In the genomic region with DNA sequence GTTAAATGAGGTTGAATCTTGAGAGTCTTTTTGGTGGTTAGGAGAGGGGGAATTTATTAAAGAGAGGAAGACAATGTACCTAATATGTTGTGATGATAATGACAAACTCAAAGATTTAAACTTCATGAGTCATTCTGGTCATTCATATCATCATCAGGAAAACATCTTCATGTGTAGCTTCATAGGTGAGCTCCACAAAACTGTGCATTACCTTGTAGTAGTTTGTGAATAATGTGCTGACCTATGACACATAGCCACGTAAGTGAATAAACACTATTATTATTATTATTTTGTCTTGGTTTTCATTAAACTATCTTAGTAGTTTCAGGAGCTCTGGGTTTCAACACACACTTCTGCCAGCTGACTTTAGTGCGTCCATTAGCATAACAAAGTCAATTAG, we compare ENCODE assay signal across 18 cellular contexts. TPM values are rescaled to one million over a fixed set of nuclear protein-coding genes. Genes with fewer than 3 reads are reported as not detected.
DNase-seq lines count a peak whose midpoint lies in the region; TF ChIP-seq lines count a peak whose summit lies in the region.
"Had no signal": no experiment of that assay in that cellular context is flagged by ENCODE, and none has a peak within 500 bp of the region (broad histone marks: within the 10 kb centered on the region; RNA-seq: fewer than 3 reads in every experiment).

No MANE protein-coding gene starts in this region.

- H3K4me2 ChIP-seq in trophoblast cell (ENCODE audit: low read length) = no peak overlapping the region
- H3K4me2 ChIP-seq: BLaER1 had no signal

- H3K79me1 ChIP-seq in trophoblast cell (ENCODE audit: low read length) = peaks cover 28% of the 10 kb centered on the region

- H3K27me3 Mint-ChIP-seq in HFFc6 (ENCODE audit: insufficient read depth) = no peaks in the 10 kb centered on the region
- peaks cover 23% of the 10 kb centered on the region for H3K27me3 Mint-ChIP-seq in brain

- H3K4me1 Mint-ChIP-seq in HFFc6 (ENCODE audit: low read depth) (peaks cover 48% of the 10 kb centered on the region), brain (peaks cover 57% of the 10 kb centered on the region)

- H3K27ac ChIP-seq in iPS-18a (ENCODE audit: low read length) = no peak overlapping the region
- no peak overlapping the region for H3K27ac ChIP-seq in trophoblast cell (ENCODE audit: low read depth, low read length)
- no peak overlapping the region for H3K27ac ChIP-seq in suprapubic skin
- H3K27ac ChIP-seq: BLaER1, KMS-11, left ventricle myocardium inferior had no signal

- H3K79me2 ChIP-seq in trophoblast cell (ENCODE audit: control insufficient read depth, insufficient read depth, low read length, poor library complexity) = peaks cover 14% of the 10 kb centered on the region

- no peak overlapping the region for H4K91ac ChIP-seq in trophoblast cell (ENCODE audit: low read depth, low read length)

- H3K4me3 ChIP-seq in iPS-18a (ENCODE audit: low read length) (peak overlapping the region; percentile 94), trophoblast cell (ENCODE audit: low read depth, low read length) (no peak overlapping the region), suprapubic skin (no peak overlapping the region)
- H3K4me3 ChIP-seq: BLaER1 had no signal

- no peak overlapping the region for H4K8ac ChIP-seq in trophoblast cell (ENCODE audit: low read depth, low read length)

- DNase-seq in HFFc6 = no peak
- DNase-seq in trophoblast cell = no peak
- no peak for DNase-seq in suprapubic skin (ENCODE audit: low spot score in 2 of 2)
- no peak for DNase-seq in GM19238 (ENCODE audit: insufficient read length, low spot score)
- DNase-seq in HPDE6-E6E7 (ENCODE audit: extremely low spot score) = no peak
- DNase-seq in anterior cingulate cortex (lab: John Stamatoyannopoulos, UW) = no peak
- DNase-seq: activated CD8-positive, alpha-beta memory T cell treated with anti-CD3 and anti-CD28 coated beads, Interleukin-2, amount 50 U/mL, for 48 hours; activated naive CD4-positive, alpha-beta T cell treated with anti-CD3 and anti-CD28 coated beads for 36 hours; central memory CD4-positive, alpha-beta T cell; left ventricle myocardium inferior; NCI-H1436; NCI-H446 had no signal

- H3K27me3 ChIP-seq in iPS-18a (ENCODE audit: control insufficient read depth, insufficient read depth, low read length) = peaks cover 13% of the 10 kb centered on the region
- H3K27me3 ChIP-seq in trophoblast cell (ENCODE audit: insufficient read depth, low read length) = no peaks in the 10 kb centered on the region
- peaks cover 17% of the 10 kb centered on the region for H3K27me3 ChIP-seq in suprapubic skin
- H3K27me3 ChIP-seq: BLaER1 had no signal

- H2BK120ac ChIP-seq in trophoblast cell (ENCODE audit: insufficient read depth, low read length, poor library complexity) = no peak overlapping the region

- no peak overlapping the region for H3K18ac ChIP-seq in trophoblast cell (ENCODE audit: low read length)

- H3K27ac Mint-ChIP-seq in HFFc6 = no peak overlapping the region
- peak overlapping the region in 2 of 5 experiments; percentile 47 to 98 for H3K27ac Mint-ChIP-seq in brain
- H3K27ac Mint-ChIP-seq: activated naive CD4-positive, alpha-beta T cell treated with anti-CD3 and anti-CD28 coated beads for 36 hours; stimulated activated naive CD8-positive, alpha-beta T cell treated with anti-CD3 and anti-CD28 coated beads, Interleukin-15, Interleukin-2, amounts not matched to agents 100 ng/mL and 50 ng/mL, for 24 hours had no signal

- H2AFZ ChIP-seq in trophoblast cell (ENCODE audit: insufficient read depth, low read length, poor library complexity) = no peak overlapping the region

- H3K9me3 Mint-ChIP-seq in HFFc6 (no peaks in the 10 kb centered on the region), brain (no peaks in the 10 kb centered on the region)
- H3K9me3 Mint-ChIP-seq: activated naive CD4-positive, alpha-beta T cell treated with anti-CD3 and anti-CD28 coated beads for 36 hours had no signal

- no peaks in the 10 kb centered on the region for H3K36me3 Mint-ChIP-seq in HFFc6 (ENCODE audit: low read depth)
- H3K36me3 Mint-ChIP-seq in brain = no peaks in the 10 kb centered on the region

- H3K4me1 ChIP-seq in iPS-18a (ENCODE audit: control insufficient read depth, low read depth, low read length) (peaks cover 44% of the 10 kb centered on the region), trophoblast cell (ENCODE audit: control insufficient read depth in 1 of 2, insufficient read depth in 2 of 2, low read length in 2 of 2) (peaks cover 6 to 8% of the 10 kb centered on the region in 2 experiments), suprapubic skin (peaks cover 23% of the 10 kb centered on the region)
- H3K4me1 ChIP-seq: BLaER1 had no signal

- H2BK5ac ChIP-seq in trophoblast cell (ENCODE audit: low read depth, low read length, poor library complexity) = peak overlapping the region; percentile 82

- H2AK5ac ChIP-seq in trophoblast cell (ENCODE audit: low read length) = no peak overlapping the region

- no peak overlapping the region for H3K14ac ChIP-seq in trophoblast cell (ENCODE audit: low read length)

- no CpG with 5 or more reads among the region's 2 CpGs for WGBS in trophoblast cell (ENCODE audit: extremely low coverage, insufficient coverage, insufficient read length)
- 62% methylated on average over 2 of the region's 2 CpGs for WGBS in suprapubic skin

- H3K4ac ChIP-seq in trophoblast cell (ENCODE audit: low read depth, low read length) = no peak overlapping the region

- no peak overlapping the region for H3K9ac ChIP-seq in iPS-18a (ENCODE audit: low read length)
- H3K9ac ChIP-seq in trophoblast cell (ENCODE audit: low read length) = no peak overlapping the region
- H3K9ac ChIP-seq: BLaER1 had no signal

- no peak for TF ChIP-seq EP300 in suprapubic skin (IDR thresholded peaks at IDR 0.05)

- H3K36me3 ChIP-seq in iPS-18a (ENCODE audit: control insufficient read depth, low read depth, low read length) (no peaks in the 10 kb centered on the region), trophoblast cell (ENCODE audit: control insufficient read depth in 1 of 2, insufficient read depth in 2 of 2, low read length in 2 of 2) (no peaks in the 10 kb centered on the region), suprapubic skin (no peaks in the 10 kb centered on the region)
- H3K36me3 ChIP-seq: BLaER1, left ventricle myocardium inferior had no signal

- no peak overlapping the region for H4K12ac ChIP-seq in trophoblast cell (ENCODE audit: low read depth, low read length)

- H3K4me3 Mint-ChIP-seq in HFFc6 = peak overlapping the region; percentile 93
- peak overlapping the region; percentile 90 to 99 (median 96) for H3K4me3 Mint-ChIP-seq in brain
- H3K4me3 Mint-ChIP-seq: activated naive CD4-positive, alpha-beta T cell treated with anti-CD3 and anti-CD28 coated beads for 36 hours; stimulated activated naive CD8-positive, alpha-beta T cell treated with anti-CD3 and anti-CD28 coated beads, Interleukin-15, Interleukin-2, amounts not matched to agents 100 ng/mL and 50 ng/mL, for 24 hours had no signal

- no peak overlapping the region for H3K23ac ChIP-seq in trophoblast cell (ENCODE audit: low read length)

- H3K9me3 ChIP-seq in iPS-18a (ENCODE audit: control insufficient read depth, low read depth, low read length) (no peaks in the 10 kb centered on the region), trophoblast cell (ENCODE audit: insufficient read depth, low read depth, low read length) (no peaks in the 10 kb centered on the region), suprapubic skin (no peaks in the 10 kb centered on the region)
- H3K9me3 ChIP-seq: left ventricle myocardium inferior had no signal

- H2BK12ac ChIP-seq in trophoblast cell (ENCODE audit: low read length) = no peak overlapping the region

- TF ChIP-seq CTCF in HFFc6 (IDR thresholded peaks at IDR 0.05) (no peak), brain (conservative IDR thresholded peaks at IDR 0.05) (no peak), suprapubic skin (IDR thresholded peaks at IDR 0.05) (no peak)

- TF ChIP-seq POLR2A in suprapubic skin (IDR thresholded peaks at IDR 0.05) = no peak

RNA-seq across cellular contexts. Expression of gene GPC6, which starts 1.0 kb away (rescaled TPM):
- total RNA-seq in HFFc6 (2021; fragmentation: NEBNext Ultra II Directional; extraction: Animal tissue kit (Norgen Biotek cat#: 25700)) = 1 to 10 TPM; 3.0 to 5.3 (median 4.4) TPM
- polyA plus RNA-seq in brain (ENCODE audit: insufficient read depth, low read depth, low replicate concordance) = 8.5 TPM
- 22.2 and 22.9 TPM in 2 replicates for polyA plus RNA-seq in trophoblast cell (2013)
- 1 to 10 TPM; 2.7 to 5.7 (median 4.4) TPM for total RNA-seq in suprapubic skin
- total RNA-seq: activated naive CD4-positive, alpha-beta T cell treated with anti-CD3 and anti-CD28 coated beads for 36 hours; endothelial cell of umbilical vein had no signal
